In genomic region chr2:64532030-64532429, GRCh38 we compare ENCODE assay signal across 18 cellular contexts.
"Had no signal": no experiment of that assay in that cellular context is flagged by ENCODE, and none has a peak within 500 bp of the region (broad histone marks: within the 10 kb centered on the region; RNA-seq: fewer than 3 reads in every experiment).

No MANE protein-coding gene starts in this region.

- FAIRE-seq: small intestine had no signal

- H3K27me3 Mint-ChIP-seq: activated CD4-positive, alpha-beta T cell treated with anti-CD3 and anti-CD28 coated beads, Interleukin-2, amount 10 ng/mL, durations not matched to agents 7 days and 5 days; activated naive CD8-positive, alpha-beta T cell; stimulated activated naive CD8-positive, alpha-beta T cell treated with anti-CD3 and anti-CD28 coated beads, Interleukin-15, amount 100 ng/mL, for 72 hours; type B pancreatic cell had no signal

- DNase-seq: activated CD4-positive, alpha-beta T cell treated with anti-CD3 and anti-CD28 coated beads, Interleukin-2, amount 10 ng/mL, durations not matched to agents 7 days and 5 days; activated effector memory CD4-positive, alpha-beta T cell treated with Interleukin-2 at 50 U/mL for 16 hours; amniotic stem cell; colonic mucosa; hippocampal formation; kidney glomerular epithelial cell; left ventricle myocardium superior; mesenchymal stem cell; nephron progenitor cell; right cardiac atrium; small intestine; stimulated activated CD4-positive, alpha-beta T cell treated with anti-CD3 and anti-CD28 coated beads, Interleukin-4, amount 100 ng/mL, for 4 hours; stimulated activated CD8-positive, alpha-beta memory T cell treated with anti-CD3 and anti-CD28 coated beads, Interleukin-4, amount 100 ng/mL, for 48 hours; stimulated activated naive CD8-positive, alpha-beta T cell treated with anti-CD3 and anti-CD28 coated beads, Interleukin-15, amount 100 ng/mL, for 72 hours had no signal

- H3K4me1 ChIP-seq: prostate gland had no signal

- H3K9me3 Mint-ChIP-seq: activated CD4-positive, alpha-beta T cell treated with anti-CD3 and anti-CD28 coated beads, Interleukin-2, amount 10 ng/mL, durations not matched to agents 7 days and 5 days; nephron progenitor cell; stimulated activated naive CD8-positive, alpha-beta T cell treated with anti-CD3 and anti-CD28 coated beads, Interleukin-15, amount 100 ng/mL, for 72 hours; type B pancreatic cell had no signal

- H3K4me1 Mint-ChIP-seq: nephron progenitor cell had no signal

- H3K27me3 ChIP-seq: colonic mucosa had no signal

- H3K36me3 Mint-ChIP-seq: type B pancreatic cell had no signal

- H3K9me3 ChIP-seq: colonic mucosa, prostate gland had no signal

- H3K4me3 Mint-ChIP-seq: activated CD4-positive, alpha-beta T cell treated with anti-CD3 and anti-CD28 coated beads, Interleukin-2, amount 10 ng/mL, durations not matched to agents 7 days and 5 days; activated naive CD8-positive, alpha-beta T cell; nephron progenitor cell; type B pancreatic cell had no signal

- H3K27ac Mint-ChIP-seq: activated CD4-positive, alpha-beta T cell treated with anti-CD3 and anti-CD28 coated beads, Interleukin-2, amount 10 ng/mL, durations not matched to agents 7 days and 5 days; activated naive CD8-positive, alpha-beta T cell; stimulated activated naive CD8-positive, alpha-beta T cell treated with anti-CD3 and anti-CD28 coated beads, Interleukin-15, amount 100 ng/mL, for 72 hours; type B pancreatic cell had no signal

- ATAC-seq: esophagus mucosa; left ventricle myocardium superior; right cardiac atrium; stimulated activated naive CD8-positive, alpha-beta T cell treated with anti-CD3 and anti-CD28 coated beads, Interleukin-15, amount 100 ng/mL, for 72 hours had no signal

- H3K4me3 ChIP-seq: colonic mucosa, prostate gland had no signal

- H3K36me3 ChIP-seq: colonic mucosa, prostate gland had no signal

- H3K27ac ChIP-seq: colonic mucosa, prostate gland had no signal
